8 cellular contexts compared by ENCODE assay signal in the genomic region with DNA sequence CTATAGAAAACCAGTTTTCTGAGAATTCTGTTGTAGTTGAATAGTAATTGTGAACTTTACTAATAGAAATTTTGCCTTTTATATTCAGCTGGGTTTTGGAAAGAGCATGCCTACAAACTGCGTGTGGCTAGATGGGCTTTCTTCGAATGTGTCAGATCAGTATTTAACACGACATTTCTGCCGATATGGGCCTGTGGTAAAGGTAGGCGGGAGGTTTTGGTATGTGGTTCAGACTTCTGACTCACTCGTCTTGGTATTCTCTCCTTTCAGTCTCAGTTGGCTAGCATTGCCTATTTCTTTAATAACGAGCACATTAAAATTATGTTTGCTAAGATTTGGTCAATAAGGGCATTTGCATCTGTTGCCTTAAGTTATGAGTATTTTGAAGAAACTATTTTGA. TPM values are rescaled to one million over a fixed set of nuclear protein-coding genes. Genes with fewer than 3 reads are reported as not detected.
DNase-seq lines count a peak whose midpoint lies in the region; ATAC-seq, FAIRE-seq and TF ChIP-seq lines count a peak whose summit lies in the region.

No MANE protein-coding gene starts in this region.

- H2AFZ ChIP-seq in HCT116 (ENCODE audit: low read depth, low read length, poor library complexity, severe bottlenecking), result no peak overlapping the region

- DNase-seq in CD4-positive, alpha-beta T cell, result peak in 5 of 10 experiments; percentile 14 to 27 (median 18)
- no peak for DNase-seq in HCT116 (ENCODE audit: low read depth, low spot score)
- no peak for DNase-seq in T-helper 17 cell
- DNase-seq in epithelial cell of esophagus (ENCODE audit: low read depth), result peak; percentile 88
- DNase-seq in stimulated activated CD8-positive, alpha-beta memory T cell treated with anti-CD3 and anti-CD28 coated beads, Interleukin-7, amount 100 ng/mL, for 1 hour (ENCODE audit: low read depth in 2 of 2), result peak; percentile 17 to 20
- DNase-seq in head of caudate nucleus, result no peak
- DNase-seq in dorsolateral prefrontal cortex, result no peak
- DNase-seq in frontal cortex (ENCODE audit: low spot score in 2 of 2), result no peak

- H3K4me1 ChIP-seq in HCT116 (ENCODE audit: control insufficient read depth in 1 of 2, insufficient read depth in 2 of 2, low read length in 2 of 2), result peaks cover 0 to 36% of the 10 kb centered on the region in 2 experiments; a peak in 2 of 4 replicates

- H3K9me3 ChIP-seq in CD4-positive, alpha-beta T cell (ENCODE audit: control insufficient read depth, low read length), result no peaks in the 10 kb centered on the region
- H3K9me3 ChIP-seq in HCT116 (ENCODE audit: control insufficient read depth in 1 of 2, insufficient read depth in 1 of 2, low read depth in 1 of 2, low read length in 2 of 2) (no peaks in the 10 kb centered on the region), T-helper 17 cell (ENCODE audit: control insufficient read depth, low read length, poor library complexity, severe bottlenecking) (no peaks in the 10 kb centered on the region)

- TF ChIP-seq RAD21 in HCT116 (IDR thresholded peaks at IDR 0.05; ENCODE audit: low read depth), result no peak

- H3K36me3 ChIP-seq in HCT116 (ENCODE audit: control insufficient read depth in 1 of 2, insufficient read depth in 2 of 2, low read length in 2 of 2), result peaks cover 14 to 30% of the 10 kb centered on the region in 2 experiments

- H3K4me1 Mint-ChIP-seq in CD4-positive, alpha-beta T cell (ENCODE audit: low read depth), result peaks cover 30% of the 10 kb centered on the region
- peaks cover 14% of the 10 kb centered on the region for H3K4me1 Mint-ChIP-seq in T-helper 17 cell

- CTCF ChIA-PET in CD4-positive, alpha-beta T cell (lab: Charles Lee), result interaction anchor here (1.1 to 2.9 kb wide), 2 partner anchors 14 to 104 kb away, joined by 6 to 9 read pairs; no protein-coding TSS in a partner anchor
- CTCF ChIA-PET in HCT116 (lab: Charles Lee), result no interaction called here

- POLR2A ChIA-PET in CD4-positive, alpha-beta T cell (lab: Charles Lee), result no interaction called here
- POLR2A ChIA-PET in HCT116 (lab: Charles Lee), result no interaction called here

- peaks cover 15% of the 10 kb centered on the region; the same call in 1 of the 2 replicates for H4K20me1 ChIP-seq in HCT116 (ENCODE audit: insufficient read depth)

- no peak for FAIRE-seq in frontal cortex (lab: Jason Lieb, UNC)

- H3K79me2 ChIP-seq in HCT116 (ENCODE audit: insufficient read depth, low read length), result peaks cover 86% of the 10 kb centered on the region

- H3K4me3 ChIP-seq in HCT116 (replicated peaks in 1 of 2; ENCODE audit: low read depth in 1 of 2, low read length in 2 of 2) (no peak overlapping the region), epithelial cell of esophagus (ENCODE audit: low read length) (no peak overlapping the region), dorsolateral prefrontal cortex (no peak overlapping the region)

- no peak overlapping the region for H3K4me2 ChIP-seq in HCT116 (ENCODE audit: low read length)

- ATAC-seq in CD4-positive, alpha-beta T cell (ENCODE audit: poor library complexity), result peak; percentile 84
- ATAC-seq in HCT116 (no peak; the same call in 1 of the 2 replicates), T-helper 17 cell (peak; percentile 92)

- no peaks in the 10 kb centered on the region for H3K9me3 Mint-ChIP-seq in CD4-positive, alpha-beta T cell

- no peaks in the 10 kb centered on the region for H3K9me2 ChIP-seq in HCT116 (ENCODE audit: insufficient read depth)

- no peak overlapping the region for H3K27ac ChIP-seq in CD4-positive, alpha-beta T cell (ENCODE audit: low read depth, low read length)
- H3K27ac ChIP-seq in HCT116 (ENCODE audit: low read depth, low read length) (no peak overlapping the region), dorsolateral prefrontal cortex (no peak overlapping the region)

- BruUV-seq in HCT116 (replicated peaks; lab: Mats Ljungman, UMichigan), result no TSS peak

- H3K27ac Mint-ChIP-seq in CD4-positive, alpha-beta T cell, result peak overlapping the region; percentile 18
- H3K27ac Mint-ChIP-seq in T-helper 17 cell, result peak overlapping the region; percentile 79

- no peak for TF ChIP-seq POLR2A in HCT116 (IDR thresholded peaks at IDR 0.05; ENCODE audit: borderline replicate concordance, extremely low read depth, insufficient read depth, insufficient read length)

- no peaks in the 10 kb centered on the region for H3K27me3 ChIP-seq in CD4-positive, alpha-beta T cell (ENCODE audit: control insufficient read depth, insufficient read depth, low read length)
- no peaks in the 10 kb centered on the region for H3K27me3 ChIP-seq in HCT116 (ENCODE audit: insufficient read depth, low read length)
- H3K27me3 ChIP-seq in dorsolateral prefrontal cortex, result no peaks in the 10 kb centered on the region

- intact Hi-C loops in CD4-positive, alpha-beta T cell (cut with DNase I, micrococcal nuclease), result loop anchor here (5.0 kb wide), 5 partner anchors 38 to 102 kb away; a partner anchor contains a TSS
- intact Hi-C loops in HCT116 (cut with micrococcal nuclease), result loop anchor here (5.0 kb wide), 1 partner anchor 102 kb away; no protein-coding TSS in a partner anchor
- intact Hi-C loops in head of caudate nucleus (cut with DNase I), result no loop called here
- intact Hi-C loops in dorsolateral prefrontal cortex (cut with DNase I), result no loop called here

- peaks cover 88% of the 10 kb centered on the region for H3K36me3 Mint-ChIP-seq in CD4-positive, alpha-beta T cell (ENCODE audit: low read depth)
- H3K36me3 Mint-ChIP-seq in T-helper 17 cell (ENCODE audit: low read depth), result peaks cover 3% of the 10 kb centered on the region

- H3K27me3 Mint-ChIP-seq in CD4-positive, alpha-beta T cell, result no peaks in the 10 kb centered on the region
- H3K27me3 Mint-ChIP-seq in T-helper 17 cell, result no peaks in the 10 kb centered on the region

- no peak overlapping the region for H3K4me3 Mint-ChIP-seq in CD4-positive, alpha-beta T cell
- H3K4me3 Mint-ChIP-seq in T-helper 17 cell, result no peak overlapping the region

- H3K9ac ChIP-seq in HCT116 (ENCODE audit: low read length), result no peak overlapping the region

- RAD21 ChIA-PET in HCT116 (lab: Charles Lee; ENCODE audit: low non-redundant PET in 1 of 2, low total read pairs in 2 of 2, uncharacterized antibody in 2 of 2, unreplicated experiment in 2 of 2), result no interaction called here

- no peak for TF ChIP-seq CTCF in CD4-positive, alpha-beta T cell (IDR thresholded peaks at IDR 0.05)
- no peak for TF ChIP-seq CTCF in HCT116 (IDR thresholded peaks at IDR 0.05 in 2 of 3, conservative IDR thresholded peaks at IDR 0.05 in 1 of 3; ENCODE audit: borderline replicate concordance in 1 of 3, insufficient read depth in 1 of 3, low read depth in 2 of 3, low read length in 2 of 3)
- TF ChIP-seq CTCF in epithelial cell of esophagus (IDR thresholded peaks at IDR 0.05; ENCODE audit: insufficient read depth, low read depth, low read length, missing control alignments), result no peak
- TF ChIP-seq CTCF in dorsolateral prefrontal cortex (IDR thresholded peaks at IDR 0.05 in 54 of 56, conservative IDR thresholded peaks at IDR 0.05 in 2 of 56; ENCODE audit: low read depth in 1 of 56, partially characterized antibody in 56 of 56), result no peak

TF ChIP-seq in HCT116, 20 proteins besides CTCF, POLR2A, EP300 and RAD21:
- TF ChIP-seq TCF7L2 (IDR thresholded peaks at IDR 0.05; ENCODE audit: borderline replicate concordance, extremely low read depth, insufficient read depth, insufficient read length), result no peak
- TF ChIP-seq JUND (IDR thresholded peaks at IDR 0.05), result peak; percentile 27; the same call in 1 of the 2 replicates

RNA-seq across cellular contexts. Expression of a gene that starts 56.6 kb away (rescaled TPM):
- 10 to 100 TPM; 70.2 to 78.1 TPM for total RNA-seq in CD4-positive, alpha-beta T cell
- total RNA-seq in HCT116 (2021; ENCODE audit: unreplicated experiment), result 31.6 TPM
- polyA plus RNA-seq in HCT116 (2012), result 40.8 and 53.1 TPM in 2 replicates
- total RNA-seq in T-helper 17 cell, result 10 to 100 TPM; 71.7 to 99.0 TPM
- 10 to 100 TPM; 29.3 to 71.4 (median 45.9) TPM for total RNA-seq in dorsolateral prefrontal cortex
- total RNA-seq in frontal cortex, result 46.9 TPM

Comparison
In these comparisons a context has a peak if more than half of its experiments do, and no peak if none do; other contexts are left out.
1. DNase-seq: peak in epithelial cell of esophagus (single experiment) and stimulated activated CD8-positive, alpha-beta memory T cell treated with anti-CD3 and anti-CD28 coated beads, Interleukin-7, amount 100 ng/mL, for 1 hour (2 of 2); none in HCT116 (single experiment), T-helper 17 cell (0 of 3), head of caudate nucleus (0 of 42), dorsolateral prefrontal cortex (0 of 10) and frontal cortex (0 of 2).
2. intact Hi-C loops: an anchor here in CD4-positive, alpha-beta T cell (5.0 kb wide) and HCT116 (5.0 kb wide); none called in head of caudate nucleus and dorsolateral prefrontal cortex.